Comparison of ENCODE assay signal across 7 cellular contexts in the genomic region with DNA sequence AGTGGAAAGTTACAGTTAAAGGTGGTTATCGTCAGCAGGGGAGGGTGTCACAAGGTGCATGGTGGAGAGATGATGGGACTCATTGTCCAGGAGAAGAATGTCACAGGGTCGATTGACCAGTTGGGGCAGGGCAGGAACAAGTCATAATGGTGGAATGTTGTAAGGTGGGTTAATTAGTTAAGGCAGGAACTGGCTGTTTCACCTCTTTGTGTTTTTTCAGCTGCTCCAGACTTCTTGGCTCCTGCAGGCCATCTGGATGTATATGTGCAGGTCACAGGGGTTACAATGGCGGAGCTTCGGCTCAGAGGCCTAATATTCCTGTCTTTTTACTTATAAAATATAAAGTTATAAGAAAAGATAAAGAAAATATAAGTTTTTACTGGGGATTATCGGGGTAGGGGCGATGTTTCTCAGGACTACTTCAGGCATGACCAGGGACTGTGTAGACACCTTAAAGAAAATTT.
A peak's percentile ranks its signal among the peaks of the same experiment; 100 is the strongest.
DNase-seq lines count a peak whose midpoint lies in the region; ATAC-seq and TF ChIP-seq lines count a peak whose summit lies in the region.
"Not testable (repeated sequence)": the region's sequence is repeated elsewhere in the genome, so short reads cannot be mapped to it uniquely, and the experiment has no call there.

No MANE protein-coding gene starts in this region.

- peak; percentile 12 for DNase-seq in H9
- DNase-seq in NCI-H146 (lab: John Stamatoyannopoulos, UW) = peak; percentile 33
- DNase-seq in RWPE2 (ENCODE audit: low spot score); endothelial cell (ENCODE audit: low spot score): not testable (repeated sequence)
- DNase-seq in islet precursor cell = peak; percentile 95
- peak; percentile 43 for DNase-seq in mucosa of gallbladder (ENCODE audit: low spot score)
- DNase-seq in trophoblast cell = peak; percentile 89 to 93

- not testable (repeated sequence) for H3K27me3 ChIP-seq in H9 (ENCODE audit: insufficient read depth, low read length); RWPE2 (ENCODE audit: insufficient read depth, poor library complexity, severe bottlenecking); trophoblast cell (ENCODE audit: insufficient read depth, low read length)

- H4K91ac ChIP-seq in H9 (ENCODE audit: insufficient read length, low read depth, low read length) = not testable (repeated sequence)
- H4K91ac ChIP-seq in trophoblast cell (ENCODE audit: low read depth, low read length) = peak overlapping the region; percentile 99

- H2AFZ ChIP-seq in H9 (ENCODE audit: low read length); trophoblast cell (ENCODE audit: insufficient read depth, low read length, poor library complexity): not testable (repeated sequence)

- not testable (repeated sequence) for H3K36me3 Mint-ChIP-seq in H9 (ENCODE audit: insufficient read depth in 1 of 3, low read depth in 3 of 3); endothelial cell (ENCODE audit: low read depth, unreplicated experiment)

- H3K36me3 ChIP-seq in RWPE2 (ENCODE audit: low read depth); trophoblast cell (ENCODE audit: control insufficient read depth in 1 of 2, insufficient read depth in 2 of 2, low read length in 2 of 2): not testable (repeated sequence)

- no CpG with 5 or more reads among the region's 6 CpGs for WGBS in H9 (ENCODE audit: extremely low coverage, insufficient read length, low lambda C conversion rate)
- WGBS in trophoblast cell (ENCODE audit: extremely low coverage, insufficient coverage, insufficient read length) = no CpG with 5 or more reads among the region's 6 CpGs

- H2BK12ac ChIP-seq in H9 (ENCODE audit: insufficient read length, low read depth, low read length) = not testable (repeated sequence)
- H2BK12ac ChIP-seq in trophoblast cell (ENCODE audit: low read length) = peak overlapping the region; percentile 99

- not testable (repeated sequence) for H4K5ac ChIP-seq in H9 (ENCODE audit: insufficient read length, low read depth, low read length)

- H3K4me1 Mint-ChIP-seq in H9 = peaks cover 31% of the 10 kb centered on the region in 2 experiments
- peaks cover 13% of the 10 kb centered on the region for H3K4me1 Mint-ChIP-seq in endothelial cell (ENCODE audit: unreplicated experiment)

- not testable (repeated sequence) for ATAC-seq in RWPE2 (ENCODE audit: low read depth)

- not testable (repeated sequence) for H4K8ac ChIP-seq in H9 (replicated peaks; ENCODE audit: insufficient read length, low read depth, low read length)
- peak overlapping the region; percentile 91 for H4K8ac ChIP-seq in trophoblast cell (ENCODE audit: low read depth, low read length)

- H3K18ac ChIP-seq in H9 (ENCODE audit: insufficient read length, low read depth, low read length); trophoblast cell (ENCODE audit: low read length): not testable (repeated sequence)

- H3K4me3 ChIP-seq in RWPE2 (ENCODE audit: severe bottlenecking); trophoblast cell (ENCODE audit: low read depth, low read length): not testable (repeated sequence)

- H3K27me3 Mint-ChIP-seq in H9 (ENCODE audit: low read depth); endothelial cell (ENCODE audit: unreplicated experiment): not testable (repeated sequence)

- not testable (repeated sequence) for H3K79me1 ChIP-seq in H9 (ENCODE audit: insufficient read depth, low read depth, low read length, poor library complexity, severe bottlenecking)
- peaks cover 44% of the 10 kb centered on the region for H3K79me1 ChIP-seq in trophoblast cell (ENCODE audit: low read length)

- not testable (repeated sequence) for H3K23ac ChIP-seq in H9 (ENCODE audit: insufficient read length, low read depth, low read length); trophoblast cell (ENCODE audit: low read length)

- H2BK5ac ChIP-seq in H9 (ENCODE audit: insufficient read length, low read length) = not testable (repeated sequence)
- peak overlapping the region; percentile 99 for H2BK5ac ChIP-seq in trophoblast cell (ENCODE audit: low read depth, low read length, poor library complexity)

- not testable (repeated sequence) for H2BK20ac ChIP-seq in H9 (ENCODE audit: low read depth, low read length, poor library complexity, severe bottlenecking)

- not testable (repeated sequence) for H3T11ph ChIP-seq in H9 (ENCODE audit: low read length)

- not testable (repeated sequence) for H2AK5ac ChIP-seq in H9 (ENCODE audit: insufficient read length, low read length); trophoblast cell (ENCODE audit: low read length)

- H3K27ac Mint-ChIP-seq in H9 (peak overlapping the region in 1 of 3 experiments; percentile 71; a peak in 2 of 7 replicates), endothelial cell (ENCODE audit: unreplicated experiment) (peak overlapping the region; percentile 55)

- H3K79me2 ChIP-seq in H9 (ENCODE audit: insufficient read depth, low read length) = not testable (repeated sequence)
- H3K79me2 ChIP-seq in trophoblast cell (ENCODE audit: control insufficient read depth, insufficient read depth, low read length, poor library complexity) = peaks cover 12% of the 10 kb centered on the region

- not testable (repeated sequence) for H3K9ac ChIP-seq in H9 (ENCODE audit: extremely low read depth, insufficient read length, low read length); trophoblast cell (ENCODE audit: low read length)

- not testable (repeated sequence) for H3K27ac ChIP-seq in H9 (ENCODE audit: insufficient read length, low read depth, low read length)
- H3K27ac ChIP-seq in RWPE2 (ENCODE audit: poor library complexity, severe bottlenecking) (peak overlapping the region; percentile 33), trophoblast cell (ENCODE audit: low read depth, low read length) (peak overlapping the region; percentile 100)

- H3K23me2 ChIP-seq in H9 (ENCODE audit: insufficient read length, low read depth, low read length, poor library complexity, severe bottlenecking) = not testable (repeated sequence)

- not testable (repeated sequence) for H4K20me1 ChIP-seq in H9 (ENCODE audit: control insufficient read depth, insufficient read depth, insufficient read length)

- not testable (repeated sequence) for H3K14ac ChIP-seq in H9 (ENCODE audit: insufficient read depth, low read length)
- H3K14ac ChIP-seq in trophoblast cell (ENCODE audit: low read length) = peak overlapping the region; percentile 93

- H3K4me2 ChIP-seq in H9 (ENCODE audit: insufficient read depth, insufficient read length, low read length); trophoblast cell (ENCODE audit: low read length): not testable (repeated sequence)

- H3K4me1 ChIP-seq in H9 (ENCODE audit: insufficient read depth, low read length) = not testable (repeated sequence)
- H3K4me1 ChIP-seq in RWPE2 (ENCODE audit: insufficient read depth, poor library complexity, severe bottlenecking) = peaks cover 19% of the 10 kb centered on the region
- peaks cover 19 to 24% of the 10 kb centered on the region in 2 experiments for H3K4me1 ChIP-seq in trophoblast cell (ENCODE audit: control insufficient read depth in 1 of 2, insufficient read depth in 2 of 2, low read length in 2 of 2)

- not testable (repeated sequence) for H3K4ac ChIP-seq in H9 (ENCODE audit: low read depth, low read length); trophoblast cell (ENCODE audit: low read depth, low read length)

- TF ChIP-seq CTCF in H9 (conservative IDR thresholded peaks at IDR 0.05); RWPE2 (IDR thresholded peaks at IDR 0.05; ENCODE audit: poor library complexity, severe bottlenecking); endothelial cell (IDR thresholded peaks at IDR 0.05; ENCODE audit: unreplicated experiment): not testable (repeated sequence)

- H3K9me3 ChIP-seq in H9 (ENCODE audit: control insufficient read depth, low read depth, low read length); RWPE2 (ENCODE audit: severe bottlenecking); trophoblast cell (ENCODE audit: insufficient read depth, low read depth, low read length): not testable (repeated sequence)

- not testable (repeated sequence) for H3K9me3 Mint-ChIP-seq in H9; endothelial cell (ENCODE audit: unreplicated experiment)

- H4K12ac ChIP-seq in trophoblast cell (ENCODE audit: low read depth, low read length) = not testable (repeated sequence)

- H2BK15ac ChIP-seq in H9 (ENCODE audit: low read depth, low read length) = not testable (repeated sequence)

- not testable (repeated sequence) for H3K56ac ChIP-seq in H9 (ENCODE audit: insufficient read length, low read depth, low read length)

- H3K4me3 Mint-ChIP-seq in H9; endothelial cell (ENCODE audit: unreplicated experiment): not testable (repeated sequence)

- not testable (repeated sequence) for H2BK120ac ChIP-seq in H9 (ENCODE audit: low read depth, low read length, poor library complexity, severe bottlenecking)
- peak overlapping the region; percentile 100 for H2BK120ac ChIP-seq in trophoblast cell (ENCODE audit: insufficient read depth, low read length, poor library complexity)
